Comparison of ENCODE assay signal across 20 cellular contexts in the genomic region with DNA sequence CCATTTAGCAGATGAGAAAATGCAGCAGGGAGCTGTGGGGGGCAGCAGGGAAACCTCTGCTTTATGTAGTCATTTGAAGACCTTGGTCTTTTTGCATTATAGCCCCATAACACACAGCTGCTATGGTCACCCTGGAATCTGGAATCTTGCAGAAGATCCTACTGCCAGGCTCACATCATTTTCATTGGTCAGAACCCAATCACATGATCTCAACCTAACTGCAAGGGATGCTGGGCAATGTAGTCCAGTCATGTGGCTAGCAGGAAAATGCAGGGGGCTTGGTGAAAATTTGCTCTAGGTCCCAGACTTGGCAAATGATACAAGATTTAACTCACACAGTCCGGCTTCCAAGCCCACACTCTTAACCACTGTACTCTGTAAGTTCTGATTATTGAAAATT.
DNase-seq lines count a peak whose midpoint lies in the region; ATAC-seq and TF ChIP-seq lines count a peak whose summit lies in the region.
"Had no signal": no experiment of that assay in that cellular context is flagged by ENCODE, and none has a peak within 500 bp of the region (broad histone marks: within the 10 kb centered on the region; RNA-seq: fewer than 3 reads in every experiment).

No MANE protein-coding gene starts in this region.

- H3K79me2 ChIP-seq in mesendoderm (ENCODE audit: control insufficient read depth, insufficient read depth, low read length), result no peaks in the 10 kb centered on the region

- H3K36me3 ChIP-seq in mesendoderm (ENCODE audit: control insufficient read depth, insufficient read depth, low read length), result no peaks in the 10 kb centered on the region
- H3K36me3 ChIP-seq: pancreas had no signal

- WGBS in mesendoderm (ENCODE audit: extremely low coverage, insufficient coverage, low lambda C conversion rate), result no CpG with 5 or more reads among the region's 1 CpG

- no peaks in the 10 kb centered on the region for H3K27me3 ChIP-seq in mesendoderm (ENCODE audit: insufficient read depth, low read length, poor library complexity)
- H3K27me3 ChIP-seq: pancreas had no signal

- H3K4me3 ChIP-seq in cardiac fibroblast (replicated peaks in 1 of 2; ENCODE audit: low read depth in 2 of 2, low read length in 2 of 2), result no peak overlapping the region
- no peak overlapping the region for H3K4me3 ChIP-seq in mesendoderm (ENCODE audit: low read length)
- H3K4me3 ChIP-seq: coronary artery, pancreas had no signal

- H3K56ac ChIP-seq in mesendoderm (ENCODE audit: low read length), result no peak overlapping the region

- H3K27me3 Mint-ChIP-seq in activated T-helper 2 cell treated with anti-CD3 and anti-CD28 coated beads, Interferon-gamma antibody, Interleukin-2, Interleukin-4, amounts not matched to agents 10 μg/mL and 5 μg/mL and 100 μg/mL, durations not matched to agents 14 hours and 24 hours and 36 hours (ENCODE audit: low read depth), result no peaks in the 10 kb centered on the region
- H3K27me3 Mint-ChIP-seq: CD4-positive, alpha-beta T cell had no signal

- TF ChIP-seq CTCF in cardiac fibroblast (IDR thresholded peaks at IDR 0.05; ENCODE audit: low read depth, low read length), result no peak

- H2AK5ac ChIP-seq in mesendoderm (ENCODE audit: low read length), result no peak overlapping the region

- no peaks in the 10 kb centered on the region for H3K4me1 Mint-ChIP-seq in activated T-helper 2 cell treated with anti-CD3 and anti-CD28 coated beads, Interferon-gamma antibody, Interleukin-2, Interleukin-4, amounts not matched to agents 10 μg/mL and 5 μg/mL and 100 μg/mL, durations not matched to agents 14 hours and 24 hours and 36 hours (ENCODE audit: low read depth)
- H3K4me1 Mint-ChIP-seq: stimulated activated effector memory CD8-positive, alpha-beta T cell treated with anti-CD3 and anti-CD28 coated beads, Interleukin-12 subunit alpha, Interleukin-12 subunit beta, amount 100 ng/mL, for 72 hours had no signal

- no peak overlapping the region for H4K5ac ChIP-seq in mesendoderm (ENCODE audit: low read length)

- H2BK5ac ChIP-seq in mesendoderm (ENCODE audit: low read length), result no peak overlapping the region

- DNase-seq in ELR (ENCODE audit: low read depth) (peak; percentile 0), NCI-H2029 treated with DMSO at 0.1 percent for 48 hours (lab: John Stamatoyannopoulos, UW) (peak; percentile 8), cardiac fibroblast (ENCODE audit: low read depth in 2 of 2) (peak; percentile 3 to 56), mesendoderm (peak; percentile 87), HuH-7 (ENCODE audit: low spot score) (no peak), occipital lobe (lab: John Stamatoyannopoulos, UW) (no peak)
- no peak for DNase-seq in activated T-helper 2 cell treated with anti-CD3 and anti-CD28 coated beads, Interferon-gamma antibody, Interleukin-2, Interleukin-4, amounts not matched to agents 10 μg/mL and 5 μg/mL and 100 μg/mL, durations not matched to agents 14 hours and 24 hours and 36 hours (ENCODE audit: low spot score)
- DNase-seq: activated CD4-positive, alpha-beta T cell treated with anti-CD3 and anti-CD28 coated beads, Interleukin-2, amount 50 U/mL, for 4 hours; activated naive CD4-positive, alpha-beta T cell treated with anti-CD3 and anti-CD28 coated beads, Interleukin-2, amount 50 U/mL, for 16 hours; CD4-positive, alpha-beta T cell; foreskin melanocyte; HFFc6; KBM-7; NCI-H2227 treated with DMSO at 0.1 percent for 48 hours; stimulated activated CD4-positive, alpha-beta T cell treated with anti-CD3 and anti-CD28 coated beads, Interleukin-1b, Interleukin-23, amount 100 ng/mL, for 48 hours; SW 1271 had no signal

- no peak overlapping the region for H3K4me2 ChIP-seq in mesendoderm (ENCODE audit: low read length)

- no peaks in the 10 kb centered on the region for H3K79me1 ChIP-seq in mesendoderm (ENCODE audit: low read length)

- H3K9ac ChIP-seq in mesendoderm (ENCODE audit: low read length), result no peak overlapping the region

- no peak overlapping the region for H3K4me3 Mint-ChIP-seq in activated T-helper 2 cell treated with anti-CD3 and anti-CD28 coated beads, Interferon-gamma antibody, Interleukin-2, Interleukin-4, amounts not matched to agents 10 μg/mL and 5 μg/mL and 100 μg/mL, durations not matched to agents 14 hours and 24 hours and 36 hours (ENCODE audit: low read depth)
- H3K4me3 Mint-ChIP-seq: CD4-positive, alpha-beta T cell; HFFc6; stimulated activated effector memory CD8-positive, alpha-beta T cell treated with anti-CD3 and anti-CD28 coated beads, Interleukin-12 subunit alpha, Interleukin-12 subunit beta, amount 100 ng/mL, for 72 hours had no signal

- H3K27ac ChIP-seq in mesendoderm (ENCODE audit: low read depth, low read length), result no peak overlapping the region
- H3K27ac ChIP-seq: coronary artery, pancreas had no signal

- intact Hi-C loops in activated T-helper 2 cell treated with anti-CD3 and anti-CD28 coated beads, Interferon-gamma antibody, Interleukin-2, Interleukin-4, amounts not matched to agents 10 μg/mL and 5 μg/mL and 100 μg/mL, durations not matched to agents 14 hours and 24 hours and 36 hours (cut with micrococcal nuclease), result no loop called here

- H2BK15ac ChIP-seq in mesendoderm (replicated peaks; ENCODE audit: low read depth), result no peak overlapping the region

- no peak overlapping the region for H3K4ac ChIP-seq in mesendoderm (ENCODE audit: low read depth, low read length)

- peaks cover 24% of the 10 kb centered on the region for H3K9me3 Mint-ChIP-seq in activated T-helper 2 cell treated with anti-CD3 and anti-CD28 coated beads, Interferon-gamma antibody, Interleukin-2, Interleukin-4, amounts not matched to agents 10 μg/mL and 5 μg/mL and 100 μg/mL, durations not matched to agents 14 hours and 24 hours and 36 hours

- no peak overlapping the region for H3K18ac ChIP-seq in mesendoderm (ENCODE audit: low read length)

- no peak for ATAC-seq in GM19328 (IDR thresholded peaks at IDR 0.05; ENCODE audit: unreplicated experiment)
- ATAC-seq: stimulated activated effector memory CD8-positive, alpha-beta T cell treated with anti-CD3 and anti-CD28 coated beads, Interleukin-12 subunit alpha, Interleukin-12 subunit beta, amount 100 ng/mL, for 72 hours had no signal

- no peak overlapping the region for H2BK120ac ChIP-seq in mesendoderm (ENCODE audit: low read depth, low read length)

- no peak overlapping the region for H3K23ac ChIP-seq in mesendoderm (ENCODE audit: low read length)

- H3K4me1 ChIP-seq in mesendoderm (ENCODE audit: control insufficient read depth, low read depth, low read length), result no peaks in the 10 kb centered on the region
- H3K4me1 ChIP-seq: pancreas had no signal

- no peak overlapping the region for H4K8ac ChIP-seq in mesendoderm (ENCODE audit: low read depth, low read length)

- H3K36me3 Mint-ChIP-seq in activated T-helper 2 cell treated with anti-CD3 and anti-CD28 coated beads, Interferon-gamma antibody, Interleukin-2, Interleukin-4, amounts not matched to agents 10 μg/mL and 5 μg/mL and 100 μg/mL, durations not matched to agents 14 hours and 24 hours and 36 hours (ENCODE audit: low read depth), result no peaks in the 10 kb centered on the region
- H3K36me3 Mint-ChIP-seq: stimulated activated effector memory CD8-positive, alpha-beta T cell treated with anti-CD3 and anti-CD28 coated beads, Interleukin-12 subunit alpha, Interleukin-12 subunit beta, amount 100 ng/mL, for 72 hours had no signal

- H3K27ac Mint-ChIP-seq in activated T-helper 2 cell treated with anti-CD3 and anti-CD28 coated beads, Interferon-gamma antibody, Interleukin-2, Interleukin-4, amounts not matched to agents 10 μg/mL and 5 μg/mL and 100 μg/mL, durations not matched to agents 14 hours and 24 hours and 36 hours, result no peak overlapping the region
- H3K27ac Mint-ChIP-seq: CD4-positive, alpha-beta T cell; HFFc6; stimulated activated effector memory CD8-positive, alpha-beta T cell treated with anti-CD3 and anti-CD28 coated beads, Interleukin-12 subunit alpha, Interleukin-12 subunit beta, amount 100 ng/mL, for 72 hours had no signal

Comparison
In these comparisons a context has a peak if more than half of its experiments do, and no peak if none do; other contexts are left out.
1. DNase-seq: peak in ELR (single experiment), NCI-H2029 treated with DMSO at 0.1 percent for 48 hours (single experiment), cardiac fibroblast (2 of 2) and mesendoderm (single experiment); none in HuH-7 (single experiment), activated T-helper 2 cell treated with anti-CD3 and anti-CD28 coated beads, Interferon-gamma antibody, Interleukin-2, Interleukin-4, amounts not matched to agents 10 μg/mL and 5 μg/mL and 100 μg/mL, durations not matched to agents 14 hours and 24 hours and 36 hours (single experiment) and occipital lobe (single experiment).